In genomic region chr1:80656011-80656627, GRCh38 we compare ENCODE assay signal across 8 cellular contexts.
DNase-seq lines count a peak whose midpoint lies in the region; ATAC-seq and TF ChIP-seq lines count a peak whose summit lies in the region.

No MANE protein-coding gene starts in this region.

- peaks cover 8% of the 10 kb centered on the region for H3K36me3 Mint-ChIP-seq in neural crest cell (ENCODE audit: low read depth)

- H3K27me3 Mint-ChIP-seq in neural crest cell (ENCODE audit: low read depth): no peaks in the 10 kb centered on the region

- in situ Hi-C loops in ACHN (cut with HindIII; ENCODE audit: low pct_ligation_motif_present, low pct_unique_long_range_greater_than_20kb, low sequenced_read_pairs): no loop called here

- peak; percentile 75 for ATAC-seq in GM19328 (IDR thresholded peaks at IDR 0.05; ENCODE audit: unreplicated experiment)
- peak; percentile 89 for ATAC-seq in HG03354 (IDR thresholded peaks at IDR 0.05; ENCODE audit: poor library complexity, severe bottlenecking, unreplicated experiment)
- no peak for ATAC-seq in GM21381 (IDR thresholded peaks at IDR 0.05; ENCODE audit: unreplicated experiment)

- peaks cover 7% of the 10 kb centered on the region for H3K9me3 Mint-ChIP-seq in neural crest cell

- H3K27ac Mint-ChIP-seq in neural crest cell (ENCODE audit: unreplicated experiment): no peak overlapping the region

- peak; percentile 69 for DNase-seq in ACHN
- DNase-seq in amniotic epithelial cell (ENCODE audit: low read depth): peak; percentile 11
- DNase-seq in neural crest cell (ENCODE audit: low read depth, low spot score): no peak
- no peak for DNase-seq in T-helper 1 cell
- no peak for DNase-seq in COLO829 (ENCODE audit: low spot score)

- peak; percentile 62 for TF ChIP-seq CTCF in neural crest cell (conservative IDR thresholded peaks at IDR 0.05)

- H3K4me1 Mint-ChIP-seq in neural crest cell: peaks cover 24% of the 10 kb centered on the region

- H3K4me3 Mint-ChIP-seq in neural crest cell: no peak overlapping the region

Comparison
In these comparisons a context has a peak if more than half of its experiments do, and no peak if none do; other contexts are left out.
1. DNase-seq: peak in ACHN (single experiment) and amniotic epithelial cell (single experiment); none in neural crest cell (single experiment), T-helper 1 cell (0 of 5) and COLO829 (single experiment).